ENCODE assay signal across 30 cellular contexts in genomic region chr15:80685628-80686027, GRCh38.
"Had no signal": no experiment of that assay in that cellular context is flagged by ENCODE, and none has a peak within 500 bp of the region (broad histone marks: within the 10 kb centered on the region; RNA-seq: fewer than 3 reads in every experiment).

No MANE protein-coding gene starts in this region.

- H3K27ac Mint-ChIP-seq: activated CD4-positive, alpha-beta memory T cell treated with anti-CD3 and anti-CD28 coated beads, Interleukin-2, amount 10 ng/mL, durations not matched to agents 7 days and 5 days; activated CD4-positive, alpha-beta T cell treated with anti-CD3 and anti-CD28 coated beads, Interleukin-2, amount 10 ng/mL, durations not matched to agents 7 days and 5 days; activated naive CD4-positive, alpha-beta T cell treated with anti-CD3 and anti-CD28 coated beads, Interleukin-2, amount 10 ng/mL, durations not matched to agents 7 days and 5 days; activated naive CD4-positive, alpha-beta T cell treated with anti-CD3 and anti-CD28 coated beads, Interleukin-2, amount 50 U/mL, for 72 hours; activated naive CD8-positive, alpha-beta T cell treated with anti-CD3 and anti-CD28 coated beads, Interleukin-2, amount 10 ng/mL, durations not matched to agents 7 days and 5 days; activated T-helper 1 cell treated with anti-CD3 and anti-CD28 coated beads, Interleukin-12 subunit alpha, Interleukin-12 subunit beta, Interleukin-2, Interleukin-4 antibody, amounts not matched to agents 30 ng/mL and 10 ng/mL and 1 ng/mL, durations not matched to agents 14 hours and 24 hours and 36 hours; brain; dendritic cell treated with granulocyte-macrophage colony-stimulating factor and Interleukin-4, amounts not matched to agents 40 ng/mL and 50 ng/mL, for 4 days; endodermal cell had no signal

- H3K9me3 ChIP-seq: ascending aorta, breast epithelium, esophagus muscularis mucosa, gastroesophageal sphincter had no signal

- H3K36me3 Mint-ChIP-seq: activated naive CD4-positive, alpha-beta T cell treated with anti-CD3 and anti-CD28 coated beads, Interleukin-2, amount 10 ng/mL, durations not matched to agents 7 days and 5 days; activated naive CD8-positive, alpha-beta T cell treated with anti-CD3 and anti-CD28 coated beads, Interleukin-2, amount 10 ng/mL, durations not matched to agents 7 days and 5 days; brain had no signal

- ATAC-seq: activated T-cell treated with anti-CD3 and anti-CD28 coated beads, Interleukin-2, amount 50 U/mL, for 4 hours; gastroesophageal sphincter had no signal

- H3K36me3 ChIP-seq: ascending aorta, breast epithelium, cardiac muscle cell, esophagus muscularis mucosa, gastroesophageal sphincter had no signal

- H3K27ac ChIP-seq: ascending aorta, breast epithelium, cardiac muscle cell, coronary artery, dorsolateral prefrontal cortex, esophagus muscularis mucosa, gastroesophageal sphincter had no signal

- H3K4me1 Mint-ChIP-seq: activated CD4-positive, alpha-beta memory T cell treated with anti-CD3 and anti-CD28 coated beads, Interleukin-2, amount 10 ng/mL, durations not matched to agents 7 days and 5 days; activated CD4-positive, alpha-beta T cell treated with anti-CD3 and anti-CD28 coated beads, Interleukin-2, amount 10 ng/mL, durations not matched to agents 7 days and 5 days; activated naive CD4-positive, alpha-beta T cell treated with anti-CD3 and anti-CD28 coated beads, Interleukin-2, amount 10 ng/mL, durations not matched to agents 7 days and 5 days; activated naive CD8-positive, alpha-beta T cell treated with anti-CD3 and anti-CD28 coated beads, Interleukin-2, amount 10 ng/mL, durations not matched to agents 7 days and 5 days; brain had no signal

- H3K4me3 Mint-ChIP-seq: activated CD4-positive, alpha-beta memory T cell treated with anti-CD3 and anti-CD28 coated beads, Interleukin-2, amount 10 ng/mL, durations not matched to agents 7 days and 5 days; activated CD4-positive, alpha-beta T cell treated with anti-CD3 and anti-CD28 coated beads, Interleukin-2, amount 10 ng/mL, durations not matched to agents 7 days and 5 days; activated naive CD4-positive, alpha-beta T cell treated with anti-CD3 and anti-CD28 coated beads, Interleukin-2, amount 10 ng/mL, durations not matched to agents 7 days and 5 days; activated naive CD8-positive, alpha-beta T cell treated with anti-CD3 and anti-CD28 coated beads, Interleukin-2, amount 10 ng/mL, durations not matched to agents 7 days and 5 days; activated T-cell treated with anti-CD3 and anti-CD28 coated beads, Interleukin-2, amount 50 U/mL, for 4 hours; activated T-helper 1 cell treated with anti-CD3 and anti-CD28 coated beads, Interleukin-12 subunit alpha, Interleukin-12 subunit beta, Interleukin-2, Interleukin-4 antibody, amounts not matched to agents 30 ng/mL and 10 ng/mL and 1 ng/mL, durations not matched to agents 14 hours and 24 hours and 36 hours; brain; dendritic cell treated with granulocyte-macrophage colony-stimulating factor and Interleukin-4, amounts not matched to agents 40 ng/mL and 50 ng/mL, for 4 days; endodermal cell had no signal

- H3K9me3 Mint-ChIP-seq: activated naive CD4-positive, alpha-beta T cell treated with anti-CD3 and anti-CD28 coated beads, Interleukin-2, amount 10 ng/mL, durations not matched to agents 7 days and 5 days; activated T-helper 1 cell treated with anti-CD3 and anti-CD28 coated beads, Interleukin-12 subunit alpha, Interleukin-12 subunit beta, Interleukin-2, Interleukin-4 antibody, amounts not matched to agents 30 ng/mL and 10 ng/mL and 1 ng/mL, durations not matched to agents 14 hours and 24 hours and 36 hours; brain; endodermal cell had no signal

- H3K4me1 ChIP-seq: ascending aorta, breast epithelium, esophagus muscularis mucosa, gastroesophageal sphincter had no signal

- H3K27me3 ChIP-seq: ascending aorta, breast epithelium, cardiac muscle cell had no signal

- DNase-seq: activated CD4-positive, alpha-beta memory T cell treated with anti-CD3 and anti-CD28 coated beads, Interleukin-2, amount 10 ng/mL, durations not matched to agents 7 days and 5 days; activated CD4-positive, alpha-beta T cell treated with anti-CD3 and anti-CD28 coated beads for 4 hours; activated CD4-positive, alpha-beta T cell treated with anti-CD3 and anti-CD28 coated beads, Interleukin-2, amount 10 ng/mL, durations not matched to agents 7 days and 5 days; activated CD4-positive, alpha-beta T cell treated with anti-CD3 and anti-CD28 coated beads, Interleukin-2, amount 50 U/mL, for 4 hours; activated CD4-positive, CD25-positive, alpha-beta regulatory T cell; activated CD4-positive, CD25-positive, alpha-beta regulatory T cell treated with anti-CD3 and anti-CD28 coated beads, Interleukin-2, amount 50 U/mL, for 72 hours; activated CD8-positive, alpha-beta memory T cell treated with anti-CD3 and anti-CD28 coated beads, Interleukin-2, amount 50 U/mL, for 48 hours; activated gamma-delta T cell; activated naive CD4-positive, alpha-beta T cell; activated naive CD4-positive, alpha-beta T cell treated with anti-CD3 and anti-CD28 coated beads, Interleukin-2, amount 10 ng/mL, durations not matched to agents 7 days and 5 days; activated naive CD8-positive, alpha-beta T cell treated with anti-CD3 and anti-CD28 coated beads, Interleukin-2, amount 10 ng/mL, durations not matched to agents 7 days and 5 days; activated T-cell treated with anti-CD3 and anti-CD28 coated beads for 4 hours; activated T-cell treated with anti-CD3 and anti-CD28 coated beads, Interleukin-2, amount 50 U/mL, for 4 hours; central memory CD4-positive, alpha-beta T cell; cerebellar nuclear complex; dorsolateral prefrontal cortex; effector memory CD4-positive, alpha-beta T cell; endodermal cell; foreskin melanocyte; T-helper 2 cell had no signal

- H3K4me3 ChIP-seq: ascending aorta, breast epithelium, cardiac muscle cell, coronary artery, dorsolateral prefrontal cortex, esophagus muscularis mucosa, gastroesophageal sphincter had no signal
